8 cellular contexts compared by ENCODE assay signal in genomic region chr6:127514396-127515227, GRCh38. TPM values are rescaled to one million over a fixed set of nuclear protein-coding genes. Genes with fewer than 3 reads are reported as not detected.
DNase-seq lines count a peak whose midpoint lies in the region; ATAC-seq and TF ChIP-seq lines count a peak whose summit lies in the region.

No MANE protein-coding gene starts in this region.

- peak; percentile 49 for ATAC-seq in left lung
- no peak for ATAC-seq in HG03095 (IDR thresholded peaks at IDR 0.05; ENCODE audit: unreplicated experiment)

- H3K36me3 ChIP-seq in left lung: no peaks in the 10 kb centered on the region

- DNase-seq in GM19238 (ENCODE audit: insufficient read length, low spot score) (peak; percentile 5), choroid plexus epithelial cell (ENCODE audit: low read depth) (peak; percentile 82), left lung (peak; percentile 44 to 82), COLO668 (lab: John Stamatoyannopoulos, UW; ENCODE audit: unreplicated experiment) (no peak), T1000 (lab: John Stamatoyannopoulos, UW) (no peak)
- DNase-seq in stimulated activated CD4-positive, alpha-beta T cell treated with anti-CD3 and anti-CD28 coated beads, Interleukin-4, amount 100 ng/mL, for 4 hours: peak; percentile 17 to 22

- TF ChIP-seq CTCF in VCaP (conservative IDR thresholded peaks at IDR 0.05): no peak
- TF ChIP-seq CTCF in choroid plexus epithelial cell (conservative IDR thresholded peaks at IDR 0.05; ENCODE audit: low read depth, low read length): no peak
- TF ChIP-seq CTCF in left lung (IDR thresholded peaks at IDR 0.05): no peak

- H3K27ac ChIP-seq in VCaP (peak overlapping the region; percentile 98), left lung (no peak overlapping the region)

- H3K4me3 ChIP-seq in choroid plexus epithelial cell (ENCODE audit: low read depth, low read length) (peak overlapping the region; percentile 75), left lung (peak overlapping the region; percentile 54 to 61)

- intact Hi-C loops in left lung (cut with DNase I): loop anchor here in 1 of 2 donors (10.0 kb wide), 1 partner anchor 50 kb away; no protein-coding TSS in a partner anchor

- H3K27me3 ChIP-seq in left lung: peaks cover 38 to 75% of the 10 kb centered on the region in 2 donors

- H3K9me3 ChIP-seq in left lung: no peaks in the 10 kb centered on the region

- H3K4me1 ChIP-seq in left lung: peaks cover 0 to 31% of the 10 kb centered on the region in 2 donors

RNA-seq across cellular contexts. Expression of gene KIAA0408, which starts 55.4 kb away (rescaled TPM):
- 10 to 100 TPM; 19.1 to 50.0 TPM for total RNA-seq in left lung

Comparison
In these comparisons a context has a peak if more than half of its experiments do, and no peak if none do; other contexts are left out.
1. DNase-seq: peak in GM19238 (single experiment), choroid plexus epithelial cell (single experiment), left lung (2 of 2) and stimulated activated CD4-positive, alpha-beta T cell treated with anti-CD3 and anti-CD28 coated beads, Interleukin-4, amount 100 ng/mL, for 4 hours (2 of 2); none in COLO668 (single experiment) and T1000 (single experiment).